Comparison of ENCODE assay signal across 9 cellular contexts in the genomic region with DNA sequence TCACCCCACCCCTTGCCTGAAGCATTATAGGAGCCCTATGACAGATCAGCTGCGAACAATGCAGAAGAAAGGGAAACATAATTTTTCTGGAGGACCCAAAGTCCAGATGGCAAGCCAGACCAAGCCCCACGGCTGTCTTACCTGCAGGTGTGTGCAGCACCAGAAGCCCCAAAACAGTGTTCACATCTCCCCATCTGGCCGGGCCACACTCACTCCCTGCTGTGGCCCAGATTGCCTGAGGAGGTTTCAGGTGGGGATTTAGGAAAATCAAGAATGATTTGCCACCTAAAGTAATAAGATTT. TPM values are rescaled to one million over a fixed set of nuclear protein-coding genes. Genes with fewer than 3 reads are reported as not detected.
DNase-seq lines count a peak whose midpoint lies in the region; ATAC-seq and TF ChIP-seq lines count a peak whose summit lies in the region.
"Had no signal": no experiment of that assay in that cellular context is flagged by ENCODE, and none has a peak within 500 bp of the region (broad histone marks: within the 10 kb centered on the region; RNA-seq: fewer than 3 reads in every experiment).

No MANE protein-coding gene starts in this region.

- TF ChIP-seq CTCF in Peyer's patch (IDR thresholded peaks at IDR 0.05): no peak

- peaks cover 0 to 16% (median 0%) of the 10 kb centered on the region in 4 donors for H3K4me1 ChIP-seq in Peyer's patch
- H3K4me1 ChIP-seq: right lobe of liver had no signal

- DNase-seq in Peyer's patch (peak in 1 of 3 donors; percentile 58), naive B cell (no peak), NCI-H1694 (lab: John Stamatoyannopoulos, UW) (no peak), SKM-1 (lab: John Stamatoyannopoulos, UW; ENCODE audit: unreplicated experiment) (no peak)
- no peak for DNase-seq in effector CD4-positive, alpha-beta T cell
- DNase-seq: right lobe of liver had no signal

- no peak for TF ChIP-seq POLR2A in Peyer's patch (IDR thresholded peaks at IDR 0.05)

- no peaks in the 10 kb centered on the region for H3K36me3 ChIP-seq in Peyer's patch
- H3K36me3 ChIP-seq: right lobe of liver had no signal

- H3K27me3 Mint-ChIP-seq in naive B cell: no peaks in the 10 kb centered on the region

- no peak overlapping the region for H3K4me3 ChIP-seq in Peyer's patch
- H3K4me3 ChIP-seq: right lobe of liver had no signal

- peak; percentile 28 for ATAC-seq in GM18511 (IDR thresholded peaks at IDR 0.05; ENCODE audit: unreplicated experiment)
- peak; percentile 22 for ATAC-seq in HG02763 (IDR thresholded peaks at IDR 0.05; ENCODE audit: unreplicated experiment)
- ATAC-seq in naive B cell (ENCODE audit: low read depth in 2 of 2): peak; percentile 8 to 43
- no peak for ATAC-seq in GM21390 (IDR thresholded peaks at IDR 0.05; ENCODE audit: unreplicated experiment)
- ATAC-seq: right lobe of liver had no signal

- peak overlapping the region; percentile 21 to 73 (median 58) for H3K27ac ChIP-seq in Peyer's patch
- H3K27ac ChIP-seq: right lobe of liver had no signal

- H3K27me3 ChIP-seq in Peyer's patch: no peaks in the 10 kb centered on the region
- H3K27me3 ChIP-seq: right lobe of liver had no signal

- peaks cover 51 to 73% (median 58%) of the 10 kb centered on the region in 3 donors for H3K4me1 Mint-ChIP-seq in naive B cell

- peaks cover 0 to 4% (median 0%) of the 10 kb centered on the region in 7 donors for H3K9me3 Mint-ChIP-seq in naive B cell

- peak overlapping the region in 7 of 8 donors; percentile 2 to 75 (median 37) for H3K4me3 Mint-ChIP-seq in naive B cell

- peak overlapping the region; percentile 90 to 96 (median 93) for H3K27ac Mint-ChIP-seq in naive B cell

- H3K36me3 Mint-ChIP-seq in naive B cell: no peaks in the 10 kb centered on the region

- H3K9me3 ChIP-seq in Peyer's patch: no peaks in the 10 kb centered on the region
- H3K9me3 ChIP-seq: right lobe of liver had no signal

RNA-seq across cellular contexts. Expression of gene STK17B, which starts 11.7 kb away (rescaled TPM):
- total RNA-seq in Peyer's patch: 100 to 1,000 TPM in 1 of 4 donors, 10 to 100 TPM in 3; 47.3 to 123 (median 56.3) TPM
- 100 to 1,000 TPM in 5 of 6 donors, 10 to 100 TPM in 1; 90.2 to 162 (median 118) TPM for polyA plus RNA-seq in naive B cell (ENCODE audit: low read depth in 6 of 6)
